24 cellular contexts compared by ENCODE assay signal in genomic region chr9:114722363-114722695, GRCh38. TPM values are rescaled to one million over a fixed set of nuclear protein-coding genes. Genes with fewer than 3 reads are reported as not detected.
"Had no signal": no experiment of that assay in that cellular context is flagged by ENCODE, and none has a peak within 500 bp of the region (broad histone marks: within the 10 kb centered on the region; RNA-seq: fewer than 3 reads in every experiment).

No MANE protein-coding gene starts in this region.

- H3K9me3 ChIP-seq: gastroesophageal sphincter, heart right ventricle, right atrium auricular region, thyroid gland had no signal

- ATAC-seq: activated CD4-positive, alpha-beta T cell treated with anti-CD3 and anti-CD28 coated beads for 36 hours; gastroesophageal sphincter; heart right ventricle; left ventricle myocardium superior had no signal

- H3K4me3 ChIP-seq: gastroesophageal sphincter, heart right ventricle, right atrium auricular region, thyroid gland had no signal

- DNase-seq: activated CD4-positive, alpha-beta T cell treated with anti-CD3 and anti-CD28 coated beads for 36 hours; activated CD4-positive, alpha-beta T cell treated with anti-CD3 and anti-CD28 coated beads, Interleukin-2, amount 50 U/mL, for 48 hours; activated gamma-delta T cell; activated naive CD8-positive, alpha-beta T cell treated with anti-CD3 and anti-CD28 coated beads, Interleukin-2, amount 10 ng/mL, durations not matched to agents 7 days and 5 days; amygdala; heart right ventricle; immature natural killer cell; left ventricle myocardium superior; stimulated activated CD4-positive, alpha-beta T cell treated with anti-CD3 and anti-CD28 coated beads, Interleukin-2, amount 100 ng/mL, for 24 hours; stimulated activated naive CD4-positive, alpha-beta T cell treated with Interleukin-2 at 50 U/mL for 16 hours; thyroid gland had no signal

- H3K27ac ChIP-seq: gastroesophageal sphincter, heart right ventricle, right atrium auricular region, thyroid gland had no signal

- H3K4me1 ChIP-seq: gastroesophageal sphincter, heart right ventricle, right atrium auricular region, thyroid gland had no signal

- FAIRE-seq: endometrium had no signal

RNA-seq across cellular contexts. Expression of gene TEX48, which starts 40.3 kb away (rescaled TPM):
- total RNA-seq: activated naive CD8-positive, alpha-beta T cell treated with anti-CD3 and anti-CD28 coated beads, Interleukin-2, amount 10 ng/mL, durations not matched to agents 7 days and 5 days; cardiac septum; esophagus mucosa; gastroesophageal sphincter; heart right ventricle; left ventricle myocardium superior; myocyte; neural crest cell; osteoblast; progenitor cell of endocrine pancreas; right atrium auricular region; skeletal muscle tissue; subcutaneous adipose tissue; thyroid gland; ureter; WTC11 had no signal
- polyA plus RNA-seq: heart right ventricle, immature natural killer cell had no signal
